Comparison of ENCODE assay signal across 10 cellular contexts in genomic region chr7:128266891-128267839, GRCh38. TPM values are rescaled to one million over a fixed set of nuclear protein-coding genes. Genes with fewer than 3 reads are reported as not detected.
DNase-seq lines count a peak whose midpoint lies in the region; ATAC-seq and TF ChIP-seq lines count a peak whose summit lies in the region.
"Had no signal": no experiment of that assay in that cellular context is flagged by ENCODE, and none has a peak within 500 bp of the region (broad histone marks: within the 10 kb centered on the region; RNA-seq: fewer than 3 reads in every experiment).

No MANE protein-coding gene starts in this region.

- DNase-seq in AG08395 (ENCODE audit: low spot score) (peak; percentile 69), NCI-H1105 treated with DMSO at 0.1 percent for 48 hours (lab: John Stamatoyannopoulos, UW) (peak; percentile 87), body of pancreas (peak; percentile 54 to 69 (median 62)), SIG-M5 (lab: John Stamatoyannopoulos, UW) (no peak)
- no peak for DNase-seq in activated CD8-positive, alpha-beta memory T cell treated with anti-CD3 and anti-CD28 coated beads, Interleukin-2, amount 50 U/mL, for 4 hours
- DNase-seq: activated B cell treated with CpG ODN at 0.5 μM for 24 hours, DND-41 had no signal

- TF ChIP-seq POLR2A in body of pancreas (IDR thresholded peaks at IDR 0.05): no peak

- H3K4me1 ChIP-seq in body of pancreas (peaks cover 43% of the 10 kb centered on the region), iPS-20b (ENCODE audit: insufficient read depth, low read length) (peaks cover 23% of the 10 kb centered on the region), skeletal muscle tissue (ENCODE audit: control insufficient read depth in 3 of 3, insufficient read depth in 3 of 3, low read length in 3 of 3) (peaks cover 17 to 22% (median 17%) of the 10 kb centered on the region in 3 donors)

- H3K9ac ChIP-seq in iPS-20b (ENCODE audit: low read depth, low read length) (peak overlapping the region; percentile 63), skeletal muscle tissue (ENCODE audit: low read depth in 1 of 3, low read length in 3 of 3) (peak overlapping the region in 1 of 3 donors; percentile 40)

- H3K27ac ChIP-seq in body of pancreas (no peak overlapping the region), iPS-20b (ENCODE audit: low read length) (peak overlapping the region; percentile 31), skeletal muscle tissue (ENCODE audit: low read depth, low read length) (no peak overlapping the region)

- intact Hi-C loops in body of pancreas (cut with DNase I): no loop called here

- H3K36me3 ChIP-seq in body of pancreas (replicated peaks in 1 of 2; ENCODE audit: insufficient read depth in 1 of 2, low read depth in 2 of 2) (no peaks in the 10 kb centered on the region), iPS-20b (ENCODE audit: insufficient read depth, low read depth, low read length) (no peaks in the 10 kb centered on the region), skeletal muscle tissue (ENCODE audit: control insufficient read depth in 3 of 3, insufficient read depth in 3 of 3, low read length in 3 of 3) (no peaks in the 10 kb centered on the region)

- TF ChIP-seq CTCF in body of pancreas (IDR thresholded peaks at IDR 0.05): no peak

- H3K27me3 ChIP-seq in body of pancreas (peaks cover 0 to 9% of the 10 kb centered on the region in 2 donors), iPS-20b (ENCODE audit: insufficient read depth, low read length) (no peaks in the 10 kb centered on the region), skeletal muscle tissue (ENCODE audit: control insufficient read depth in 3 of 3, insufficient read depth in 3 of 3, low read length in 3 of 3) (peaks cover 24 to 45% (median 33%) of the 10 kb centered on the region in 3 donors)

- H3K4me3 ChIP-seq in body of pancreas (no peak overlapping the region), iPS-20b (ENCODE audit: low read length) (peak overlapping the region; percentile 47; the same call in 1 of the 2 replicates), skeletal muscle tissue (ENCODE audit: low read length in 3 of 3) (peak overlapping the region in 2 of 3 donors; percentile 9 to 29)

- H3K9me3 ChIP-seq in body of pancreas: no peaks in the 10 kb centered on the region
- no peaks in the 10 kb centered on the region for H3K9me3 ChIP-seq in iPS-20b (ENCODE audit: insufficient read depth, low read depth, low read length)
- peaks cover 0 to 2% (median 0%) of the 10 kb centered on the region in 3 donors for H3K9me3 ChIP-seq in skeletal muscle tissue (ENCODE audit: control insufficient read depth in 3 of 3, low read length in 3 of 3)

- peak; percentile 69 for ATAC-seq in body of pancreas
- no peak for ATAC-seq in GM21786 (IDR thresholded peaks at IDR 0.05; ENCODE audit: unreplicated experiment)

- 18 to 25% methylated on average over 15 to 19 of the region's 19 CpGs for WGBS in body of pancreas, 2 donors

RNA-seq across cellular contexts. Expression of gene LEP, which starts 26.1 kb away (rescaled TPM):
- total RNA-seq in body of pancreas (10 to 100 TPM in 1 of 2 donors, 1 to 10 TPM in 1; 1.8 to 72.8 TPM), skeletal muscle tissue (under 0.01 TPM)
- total RNA-seq: activated B cell treated with CpG ODN at 0.5 μM for 24 hours had no signal

Comparison
In these comparisons a context has a peak if more than half of its experiments do, and no peak if none do; other contexts are left out.
1. DNase-seq: peak in AG08395 (single experiment), NCI-H1105 treated with DMSO at 0.1 percent for 48 hours (single experiment) and body of pancreas (4 of 4); none in activated CD8-positive, alpha-beta memory T cell treated with anti-CD3 and anti-CD28 coated beads, Interleukin-2, amount 50 U/mL, for 4 hours (single experiment) and SIG-M5 (single experiment).
2. H3K4me3 ChIP-seq: peak in iPS-20b (single experiment) and skeletal muscle tissue (2 of 3); none in body of pancreas (0 of 2).